19 cellular contexts compared by ENCODE assay signal in the genomic region with DNA sequence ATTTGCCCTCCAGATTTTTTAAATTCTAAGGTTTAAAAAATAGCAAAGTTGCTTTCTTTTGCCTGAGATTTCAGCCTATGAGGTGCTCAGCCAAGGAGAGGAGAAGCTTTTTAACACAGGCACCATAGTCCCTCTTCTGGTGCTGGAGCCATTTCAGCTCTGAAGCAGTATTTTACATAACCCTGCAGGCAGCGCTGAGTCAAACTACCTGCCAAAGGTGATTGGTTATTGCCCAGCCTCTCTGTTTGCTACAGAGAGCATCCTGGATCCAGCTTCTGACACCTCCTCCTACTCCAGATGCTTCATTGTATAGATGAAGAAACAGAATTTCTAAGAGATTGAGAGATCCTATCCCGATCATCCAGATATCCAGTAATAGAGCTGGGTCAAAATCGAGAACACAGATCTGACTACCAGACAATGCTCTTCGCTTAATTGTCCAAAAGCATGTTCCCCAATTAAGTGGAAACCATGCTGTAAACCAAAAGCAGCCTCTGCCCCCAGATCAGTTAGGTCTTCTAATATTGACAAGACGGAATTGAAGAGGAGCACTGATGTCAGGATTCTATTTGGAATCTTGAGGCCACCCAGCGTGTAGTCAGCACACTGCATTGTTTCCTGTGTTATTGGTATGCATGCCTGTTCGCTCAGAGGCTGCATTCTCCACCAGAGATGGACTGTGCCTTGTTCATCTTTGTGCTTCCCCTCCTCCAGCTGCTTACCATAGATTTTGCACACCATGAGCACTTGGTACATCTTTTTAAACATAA. TPM values are rescaled to one million over a fixed set of nuclear protein-coding genes. Genes with fewer than 3 reads are reported as not detected.
DNase-seq lines count a peak whose midpoint lies in the region; ATAC-seq and TF ChIP-seq lines count a peak whose summit lies in the region.
"Had no signal": no experiment of that assay in that cellular context is flagged by ENCODE, and none has a peak within 500 bp of the region (broad histone marks: within the 10 kb centered on the region; RNA-seq: fewer than 3 reads in every experiment).

No MANE protein-coding gene starts in this region.

- peaks cover 47% of the 10 kb centered on the region for H3K4me1 ChIP-seq in HUES48 (ENCODE audit: control insufficient read depth, insufficient read depth, low read length)
- H3K4me1 ChIP-seq in tibial artery = no peaks in the 10 kb centered on the region
- H3K4me1 ChIP-seq: adrenal gland, gastroesophageal sphincter had no signal

- H3K27ac Mint-ChIP-seq in natural killer cell = no peak overlapping the region
- H3K27ac Mint-ChIP-seq: activated CD8-positive, alpha-beta T cell treated with anti-CD3 and anti-CD28 coated beads, Interleukin-2, amount 10 ng/mL, durations not matched to agents 7 days and 5 days; B cell; T-cell had no signal

- peak overlapping the region; percentile 15; the same call in 1 of the 2 replicates for H3K4me3 ChIP-seq in HUES48 (ENCODE audit: low read depth, low read length)
- H3K4me3 ChIP-seq in tibial artery = no peak overlapping the region
- H3K4me3 ChIP-seq: adrenal gland, gastroesophageal sphincter had no signal

- intact Hi-C loops in natural killer cell (cut with micrococcal nuclease) = loop anchor here (5.0 kb wide), 1 partner anchor 60 kb away; a partner anchor contains a TSS
- intact Hi-C loops in tibial artery (cut with DNase I; ENCODE audit: low total_unique reads) = no loop called here

- H3K36me3 Mint-ChIP-seq in natural killer cell = no peaks in the 10 kb centered on the region
- H3K36me3 Mint-ChIP-seq: T-cell had no signal

- peak; percentile 24 for DNase-seq in EH (ENCODE audit: low read depth)
- DNase-seq in astrocyte of the hippocampus (ENCODE audit: low read depth, low spot score) = peak; percentile 21
- DNase-seq in iPS-NIHi7 (ENCODE audit: extremely low spot score) = peak; percentile 50
- DNase-seq in natural killer cell = no peak
- DNase-seq in tibial artery = no peak
- no peak for DNase-seq in GOT3 (lab: John Stamatoyannopoulos, UW)
- DNase-seq: activated CD8-positive, alpha-beta T cell treated with anti-CD3 and anti-CD28 coated beads, Interleukin-2, amount 10 ng/mL, durations not matched to agents 7 days and 5 days; adrenal gland; NCI-H1694 treated with DMSO at 0.1 percent for 48 hours; NCI-H526; T-cell had no signal

- H3K9me3 ChIP-seq in HUES48 (ENCODE audit: control insufficient read depth, insufficient read depth, low read length) = no peaks in the 10 kb centered on the region
- no peaks in the 10 kb centered on the region for H3K9me3 ChIP-seq in tibial artery
- H3K9me3 ChIP-seq: adrenal gland, gastroesophageal sphincter had no signal

- H3K27me3 ChIP-seq in HUES48 (ENCODE audit: control insufficient read depth, insufficient read depth, low read length) (peaks cover 21% of the 10 kb centered on the region; the same call in 1 of the 2 replicates), tibial artery (peaks cover 0 to 2% of the 10 kb centered on the region in 2 donors)
- H3K27me3 ChIP-seq: adrenal gland, gastroesophageal sphincter had no signal

- no peak for ATAC-seq in natural killer cell
- ATAC-seq: activated CD8-positive, alpha-beta T cell treated with anti-CD3 and anti-CD28 coated beads, Interleukin-2, amount 10 ng/mL, durations not matched to agents 7 days and 5 days; gastroesophageal sphincter; Panc1; T-cell had no signal

- no peak overlapping the region for H3K9ac ChIP-seq in HUES48 (ENCODE audit: low read depth, low read length)
- H3K9ac ChIP-seq: KMS-11 had no signal

- H3K9me3 Mint-ChIP-seq in natural killer cell = no peaks in the 10 kb centered on the region
- H3K9me3 Mint-ChIP-seq: neural crest cell, T-cell had no signal

- TF ChIP-seq CTCF in natural killer cell (IDR thresholded peaks at IDR 0.05) = no peak
- no peak for TF ChIP-seq CTCF in tibial artery (IDR thresholded peaks at IDR 0.05)

- peaks cover 17 to 54% of the 10 kb centered on the region in 2 donors for H3K27me3 Mint-ChIP-seq in natural killer cell (ENCODE audit: low read depth in 2 of 2)

- H3K4me1 Mint-ChIP-seq in natural killer cell = no peaks in the 10 kb centered on the region
- H3K4me1 Mint-ChIP-seq: B cell had no signal

- H3K27ac ChIP-seq in HUES48 (ENCODE audit: low read depth, low read length) (peak overlapping the region; percentile 16), tibial artery (no peak overlapping the region)
- H3K27ac ChIP-seq: adrenal gland, gastroesophageal sphincter, KMS-11, VCaP had no signal

- H3K36me3 ChIP-seq in HUES48 (ENCODE audit: control insufficient read depth, insufficient read depth, low read length) = no peaks in the 10 kb centered on the region
- no peaks in the 10 kb centered on the region for H3K36me3 ChIP-seq in tibial artery
- H3K36me3 ChIP-seq: adrenal gland, gastroesophageal sphincter had no signal

- H3K4me3 Mint-ChIP-seq in natural killer cell = no peak overlapping the region
- H3K4me3 Mint-ChIP-seq: activated CD8-positive, alpha-beta T cell treated with anti-CD3 and anti-CD28 coated beads, Interleukin-2, amount 10 ng/mL, durations not matched to agents 7 days and 5 days; B cell; neural crest cell; T-cell had no signal

RNA-seq across cellular contexts. Expression of a gene that starts 22.1 kb away (rescaled TPM):
- total RNA-seq in natural killer cell = not detected
- total RNA-seq: activated CD8-positive, alpha-beta T cell treated with anti-CD3 and anti-CD28 coated beads, Interleukin-2, amount 10 ng/mL, durations not matched to agents 7 days and 5 days; B cell; gastroesophageal sphincter; mesenteric fat pad; T-cell had no signal

RNA-seq across cellular contexts. Expression of a gene that starts 58.1 kb away (rescaled TPM):
- total RNA-seq in natural killer cell = 1 to 10 TPM; 1.3 to 9.6 (median 4.2) TPM

Comparison
In these comparisons a context has a peak if more than half of its experiments do, and no peak if none do; other contexts are left out.
1. DNase-seq: peak in EH (single experiment), astrocyte of the hippocampus (single experiment) and iPS-NIHi7 (single experiment); none in natural killer cell (single experiment), tibial artery (0 of 2) and GOT3 (single experiment).